ENCODE assay signal across 8 cellular contexts in the genomic region with DNA sequence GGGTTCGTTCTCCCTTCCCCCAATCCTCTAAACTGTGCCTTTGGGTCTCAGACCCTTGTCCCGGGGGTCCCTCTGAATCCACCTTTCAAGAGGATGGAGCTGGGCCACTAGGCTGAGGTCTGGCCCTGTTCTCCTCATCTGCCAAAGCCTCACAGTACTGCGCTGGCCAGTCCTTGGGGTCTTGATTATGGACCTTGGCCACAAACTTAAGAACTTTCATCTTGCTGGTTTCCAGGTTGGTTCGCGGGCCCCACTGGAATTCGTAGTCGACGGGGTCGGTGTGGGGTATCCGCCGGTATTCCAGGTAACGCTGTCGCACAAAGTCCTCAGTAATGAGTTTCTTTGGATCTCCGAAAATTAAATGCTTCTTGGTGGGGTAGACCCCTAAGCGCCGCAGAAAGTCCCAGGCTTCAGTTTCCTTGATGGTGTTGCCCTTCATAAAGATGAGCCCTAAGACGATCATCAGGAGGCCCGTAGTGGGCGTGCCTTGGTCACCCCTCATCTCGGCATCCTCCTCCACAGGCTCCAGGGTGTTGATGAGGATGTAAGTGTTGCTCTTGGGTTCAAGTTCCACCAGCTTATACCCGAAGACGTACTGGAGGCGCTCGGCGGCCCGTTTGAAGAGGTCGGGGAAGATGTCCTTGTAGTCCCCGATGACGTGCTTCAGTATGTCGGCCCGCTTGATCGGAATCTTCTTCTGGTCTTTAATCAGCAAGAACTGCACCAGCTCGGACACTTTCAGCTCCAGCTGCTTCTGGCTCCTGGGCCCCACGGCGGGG. TPM values are rescaled to one million over a fixed set of nuclear protein-coding genes. Genes with fewer than 3 reads are reported as not detected.
A peak's percentile ranks its signal among the peaks of the same experiment; 100 is the strongest.
DNase-seq lines count a peak whose midpoint lies in the region; ATAC-seq and TF ChIP-seq lines count a peak whose summit lies in the region.

No MANE protein-coding gene starts in this region.

- ATAC-seq in GM18499 (IDR thresholded peaks at IDR 0.05; ENCODE audit: insufficient read depth, unreplicated experiment) (peak; percentile 2), HG02571 (IDR thresholded peaks at IDR 0.05; ENCODE audit: unreplicated experiment) (peak; percentile 29)

- DNase-seq in NCI-H2171 treated with DMSO at 0.1 percent for 48 hours (lab: John Stamatoyannopoulos, UW) (peak; percentile 36), epithelial cell of proximal tubule (ENCODE audit: low read depth) (no peak), myocyte (ENCODE audit: low read depth) (peak; percentile 38), COLO829 (ENCODE audit: low spot score) (no peak)
- DNase-seq in activated CD8-positive, alpha-beta memory T cell treated with anti-CD3 and anti-CD28 coated beads, Interleukin-2, amount 50 U/mL, for 48 hours = peak; percentile 75
- peak; percentile 34 to 87 (median 71) for DNase-seq in stimulated activated naive CD4-positive, alpha-beta T cell (lab: John Stamatoyannopoulos, UW)

- peak overlapping the region; percentile 84 for H3K4me3 ChIP-seq in epithelial cell of proximal tubule (ENCODE audit: low read depth, low read length)

- TF ChIP-seq CTCF in epithelial cell of proximal tubule (conservative IDR thresholded peaks at IDR 0.05; ENCODE audit: low read depth, low read length) = no peak

RNA-seq across cellular contexts. Expression of gene NSMCE3, which starts 0.7 kb away (rescaled TPM):
- total RNA-seq in epithelial cell of proximal tubule = 8.1 and 14.9 TPM in 2 replicates
- 11.2 and 12.7 TPM in 2 replicates for total RNA-seq in myocyte
- polyA plus RNA-seq in myocyte (2012) = 7.5 TPM

Comparison
In these comparisons a context has a peak if more than half of its experiments do, and no peak if none do; other contexts are left out.
1. DNase-seq: peak in NCI-H2171 treated with DMSO at 0.1 percent for 48 hours (single experiment), activated CD8-positive, alpha-beta memory T cell treated with anti-CD3 and anti-CD28 coated beads, Interleukin-2, amount 50 U/mL, for 48 hours (single experiment), myocyte (single experiment) and stimulated activated naive CD4-positive, alpha-beta T cell (6 of 6); none in epithelial cell of proximal tubule (single experiment) and COLO829 (single experiment).